In the genomic region with DNA sequence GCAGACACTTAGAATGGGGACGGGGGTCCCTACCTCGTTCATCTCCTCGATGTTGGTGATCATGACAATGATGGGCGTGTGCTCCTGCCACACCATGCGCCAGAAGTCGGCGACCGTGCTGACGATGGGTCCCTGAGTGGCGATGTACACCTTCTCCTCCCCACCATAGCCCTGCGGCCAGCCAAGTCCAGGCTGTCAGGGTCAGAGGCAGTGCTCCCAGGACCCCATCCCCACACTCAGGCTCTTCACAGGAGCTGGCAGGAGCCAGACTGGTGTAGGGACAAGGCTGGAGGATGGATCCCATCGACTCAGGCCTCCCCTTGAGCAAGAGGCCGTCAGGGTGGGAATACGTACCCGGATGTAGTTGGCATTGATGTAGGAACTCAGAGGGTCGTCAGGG, we compare ENCODE assay signal across 39 cellular contexts. TPM values are rescaled to one million over a fixed set of nuclear protein-coding genes. Genes with fewer than 3 reads are reported as not detected.
"Had no signal": no experiment of that assay in that cellular context is flagged by ENCODE, and none has a peak within 500 bp of the region (broad histone marks: within the 10 kb centered on the region; RNA-seq: fewer than 3 reads in every experiment).

No MANE protein-coding gene starts in this region.

- H3K9me3 ChIP-seq: adrenal gland, ascending aorta, body of pancreas, breast epithelium had no signal

- H3K9me3 Mint-ChIP-seq: activated naive CD4-positive, alpha-beta T cell treated with anti-CD3 and anti-CD28 coated beads for 36 hours; activated naive CD4-positive, alpha-beta T cell treated with anti-CD3 and anti-CD28 coated beads, Interleukin-2, amount 50 U/mL, for 72 hours; activated naive CD8-positive, alpha-beta T cell treated with anti-CD3 and anti-CD28 coated beads for 36 hours; activated naive CD8-positive, alpha-beta T cell treated with anti-CD3 and anti-CD28 coated beads, Interleukin-2, amount 10 ng/mL, durations not matched to agents 7 days and 5 days; activated naive CD8-positive, alpha-beta T cell treated with anti-CD3 and anti-CD28 coated beads, Interleukin-2, amount 50 U/mL, for 24 hours; activated T-cell treated with anti-CD3 and anti-CD28 coated beads, Interleukin-2, amount 50 U/mL, for 24 hours; activated T-cell treated with anti-CD3 and anti-CD28 coated beads, Interleukin-2, amount 50 U/mL, for 4 hours; activated T-cell treated with anti-CD3 and anti-CD28 coated beads, Interleukin-2, amount 50 U/mL, for 72 hours; activated T-helper 1 cell treated with anti-CD3 and anti-CD28 coated beads, Interleukin-12 subunit alpha, Interleukin-12 subunit beta, Interleukin-2, Interleukin-4 antibody, amounts not matched to agents 30 ng/mL and 10 ng/mL and 1 ng/mL, durations not matched to agents 14 hours and 24 hours and 36 hours; activated T-helper 17 cell treated with anti-CD3 and anti-CD28 coated beads, Interleukin-2, amount 50 U/mL, for 72 hours; activated T-helper 2 cell treated with anti-CD3 and anti-CD28 coated beads, Interferon-gamma antibody, Interleukin-2, Interleukin-4, amounts not matched to agents 10 μg/mL and 5 μg/mL and 100 μg/mL, durations not matched to agents 14 hours and 24 hours and 36 hours; brain; central memory CD8-positive, alpha-beta T cell had no signal

- H3K4me3 Mint-ChIP-seq: activated naive CD4-positive, alpha-beta T cell treated with anti-CD3 and anti-CD28 coated beads for 36 hours; activated naive CD8-positive, alpha-beta T cell; activated naive CD8-positive, alpha-beta T cell treated with anti-CD3 and anti-CD28 coated beads for 36 hours; activated naive CD8-positive, alpha-beta T cell treated with anti-CD3 and anti-CD28 coated beads, Interleukin-2, amount 10 ng/mL, durations not matched to agents 7 days and 5 days; activated naive CD8-positive, alpha-beta T cell treated with anti-CD3 and anti-CD28 coated beads, Interleukin-2, amount 50 U/mL, for 24 hours; activated T-cell treated with anti-CD3 and anti-CD28 coated beads, Interleukin-2, amount 50 U/mL, for 24 hours; activated T-cell treated with anti-CD3 and anti-CD28 coated beads, Interleukin-2, amount 50 U/mL, for 4 hours; activated T-cell treated with anti-CD3 and anti-CD28 coated beads, Interleukin-2, amount 50 U/mL, for 72 hours; activated T-helper 1 cell treated with anti-CD3 and anti-CD28 coated beads, Interleukin-12 subunit alpha, Interleukin-12 subunit beta, Interleukin-2, Interleukin-4 antibody, amounts not matched to agents 30 ng/mL and 10 ng/mL and 1 ng/mL, durations not matched to agents 14 hours and 24 hours and 36 hours; activated T-helper 17 cell treated with anti-CD3 and anti-CD28 coated beads, Interleukin-2, amount 50 U/mL, for 72 hours; brain; central memory CD8-positive, alpha-beta T cell had no signal

- H3K27ac Mint-ChIP-seq: activated naive CD4-positive, alpha-beta T cell treated with anti-CD3 and anti-CD28 coated beads for 36 hours; activated naive CD4-positive, alpha-beta T cell treated with anti-CD3 and anti-CD28 coated beads, Interleukin-2, amount 50 U/mL, for 72 hours; activated naive CD8-positive, alpha-beta T cell; activated naive CD8-positive, alpha-beta T cell treated with anti-CD3 and anti-CD28 coated beads for 36 hours; activated naive CD8-positive, alpha-beta T cell treated with anti-CD3 and anti-CD28 coated beads, Interleukin-2, amount 10 ng/mL, durations not matched to agents 7 days and 5 days; activated naive CD8-positive, alpha-beta T cell treated with anti-CD3 and anti-CD28 coated beads, Interleukin-2, amount 50 U/mL, for 24 hours; activated T-cell treated with anti-CD3 and anti-CD28 coated beads, Interleukin-2, amount 50 U/mL, for 24 hours; activated T-cell treated with anti-CD3 and anti-CD28 coated beads, Interleukin-2, amount 50 U/mL, for 72 hours; activated T-helper 1 cell treated with anti-CD3 and anti-CD28 coated beads, Interleukin-12 subunit alpha, Interleukin-12 subunit beta, Interleukin-2, Interleukin-4 antibody, amounts not matched to agents 30 ng/mL and 10 ng/mL and 1 ng/mL, durations not matched to agents 14 hours and 24 hours and 36 hours; activated T-helper 17 cell treated with anti-CD3 and anti-CD28 coated beads, Interleukin-2, amount 50 U/mL, for 72 hours; activated T-helper 2 cell treated with anti-CD3 and anti-CD28 coated beads, Interferon-gamma antibody, Interleukin-2, Interleukin-4, amounts not matched to agents 10 μg/mL and 5 μg/mL and 100 μg/mL, durations not matched to agents 14 hours and 24 hours and 36 hours; brain had no signal

- DNase-seq: activated effector memory CD4-positive, alpha-beta T cell treated with anti-CD3 and anti-CD28 coated beads, Interleukin-2, amount 50 U/mL, for 16 hours; activated effector memory CD4-positive, alpha-beta T cell treated with Interleukin-2 at 50 U/mL for 16 hours; activated gamma-delta T cell; activated gamma-delta T cell treated with Interleukin-2 at 50 U/mL for 16 hours; activated naive CD4-positive, alpha-beta T cell; activated naive CD4-positive, alpha-beta T cell treated with anti-CD3 and anti-CD28 coated beads for 36 hours; activated naive CD4-positive, alpha-beta T cell treated with anti-CD3 and anti-CD28 coated beads, Interleukin-2, amount 50 U/mL, for 16 hours; activated naive CD4-positive, alpha-beta T cell treated with Interleukin-2 at 50 U/mL for 16 hours; activated naive CD8-positive, alpha-beta T cell treated with anti-CD3 and anti-CD28 coated beads for 36 hours; activated naive CD8-positive, alpha-beta T cell treated with anti-CD3 and anti-CD28 coated beads, Interleukin-2, amount 10 ng/mL, durations not matched to agents 7 days and 5 days; activated naive CD8-positive, alpha-beta T cell treated with anti-CD3 and anti-CD28 coated beads, Interleukin-2, amount 50 U/mL, for 24 hours; activated T-cell treated with anti-CD3 and anti-CD28 coated beads for 4 hours; activated T-cell treated with anti-CD3 and anti-CD28 coated beads, Interleukin-2, amount 50 U/mL, for 1 hour; activated T-cell treated with anti-CD3 and anti-CD28 coated beads, Interleukin-2, amount 50 U/mL, for 24 hours; activated T-cell treated with anti-CD3 and anti-CD28 coated beads, Interleukin-2, amount 50 U/mL, for 4 hours; activated T-cell treated with anti-CD3 and anti-CD28 coated beads, Interleukin-2, amount 50 U/mL, for 48 hours; activated T-cell treated with anti-CD3 and anti-CD28 coated beads, Interleukin-2, amount 50 U/mL, for 72 hours; adrenal gland; amniotic stem cell; amygdala; anterior cingulate cortex; aorta; body of pancreas; brain microvascular endothelial cell; caudate nucleus; central memory CD4-positive, alpha-beta T cell; cerebellar nuclear complex had no signal

- H3K36me3 ChIP-seq: adrenal gland, ascending aorta, brain microvascular endothelial cell, breast epithelium, cardiac muscle cell had no signal

- H3K27me3 Mint-ChIP-seq: activated naive CD8-positive, alpha-beta T cell; activated naive CD8-positive, alpha-beta T cell treated with anti-CD3 and anti-CD28 coated beads for 36 hours; activated naive CD8-positive, alpha-beta T cell treated with anti-CD3 and anti-CD28 coated beads, Interleukin-2, amount 10 ng/mL, durations not matched to agents 7 days and 5 days; activated T-helper 17 cell treated with anti-CD3 and anti-CD28 coated beads, Interleukin-2, amount 50 U/mL, for 72 hours had no signal

- H3K36me3 Mint-ChIP-seq: activated naive CD4-positive, alpha-beta T cell treated with anti-CD3 and anti-CD28 coated beads, Interleukin-2, amount 50 U/mL, for 72 hours; activated naive CD8-positive, alpha-beta T cell; activated naive CD8-positive, alpha-beta T cell treated with anti-CD3 and anti-CD28 coated beads for 36 hours; activated naive CD8-positive, alpha-beta T cell treated with anti-CD3 and anti-CD28 coated beads, Interleukin-2, amount 10 ng/mL, durations not matched to agents 7 days and 5 days; brain had no signal

- H3K27me3 ChIP-seq: adrenal gland, ascending aorta, body of pancreas, brain microvascular endothelial cell, breast epithelium, cardiac muscle cell had no signal

- H3K4me1 Mint-ChIP-seq: brain had no signal

- H3K4me1 ChIP-seq: adrenal gland, ascending aorta, body of pancreas, breast epithelium had no signal

- FAIRE-seq: astrocyte, bronchial epithelial cell had no signal

- H3K4me3 ChIP-seq: adrenal gland, ascending aorta, body of pancreas, breast epithelium, cardiac muscle cell had no signal

- H3K27ac ChIP-seq: adrenal gland, ascending aorta, body of pancreas, brain microvascular endothelial cell, breast epithelium, cardiac muscle cell had no signal

- ATAC-seq: activated naive CD4-positive, alpha-beta T cell treated with anti-CD3 and anti-CD28 coated beads, Interleukin-2, amount 50 U/mL, for 72 hours; activated naive CD8-positive, alpha-beta T cell treated with anti-CD3 and anti-CD28 coated beads, Interleukin-2, amount 50 U/mL, for 24 hours; activated T-cell treated with anti-CD3 and anti-CD28 coated beads, Interleukin-2, amount 50 U/mL, for 4 hours; activated T-cell treated with anti-CD3 and anti-CD28 coated beads, Interleukin-2, amount 50 U/mL, for 72 hours; activated T-helper 17 cell treated with anti-CD3 and anti-CD28 coated beads, Interleukin-2, amount 50 U/mL, for 72 hours; body of pancreas had no signal

RNA-seq across cellular contexts. Expression of gene IGSF22, which starts 7.2 kb away (rescaled TPM):
- total RNA-seq: ascending aorta, body of pancreas had no signal
- polyA plus RNA-seq: aorta had no signal

RNA-seq across cellular contexts. Expression of gene PTPN5, which starts 58.4 kb away (rescaled TPM):
- total RNA-seq: activated naive CD4-positive, alpha-beta T cell treated with anti-CD3 and anti-CD28 coated beads for 36 hours; activated naive CD4-positive, alpha-beta T cell treated with anti-CD3 and anti-CD28 coated beads, Interleukin-2, amount 50 U/mL, for 72 hours; activated naive CD8-positive, alpha-beta T cell treated with anti-CD3 and anti-CD28 coated beads for 36 hours; activated naive CD8-positive, alpha-beta T cell treated with anti-CD3 and anti-CD28 coated beads, Interleukin-2, amount 10 ng/mL, durations not matched to agents 7 days and 5 days; activated T-cell treated with anti-CD3 and anti-CD28 coated beads, Interleukin-2, amount 50 U/mL, for 4 hours; activated T-cell treated with anti-CD3 and anti-CD28 coated beads, Interleukin-2, amount 50 U/mL, for 72 hours; activated T-helper 1 cell treated with anti-CD3 and anti-CD28 coated beads, Interleukin-12 subunit alpha, Interleukin-12 subunit beta, Interleukin-2, Interleukin-4 antibody, amounts not matched to agents 30 ng/mL and 10 ng/mL and 1 ng/mL, durations not matched to agents 14 hours and 24 hours and 36 hours; activated T-helper 17 cell treated with anti-CD3 and anti-CD28 coated beads, Interleukin-2, amount 50 U/mL, for 72 hours; activated T-helper 2 cell treated with anti-CD3 and anti-CD28 coated beads, Interferon-gamma antibody, Interleukin-2, Interleukin-4, amounts not matched to agents 10 μg/mL and 5 μg/mL and 100 μg/mL, durations not matched to agents 14 hours and 24 hours and 36 hours; bronchial epithelial cell had no signal
- polyA plus RNA-seq: aorta had no signal
